18 cellular contexts compared by ENCODE assay signal in the genomic region with DNA sequence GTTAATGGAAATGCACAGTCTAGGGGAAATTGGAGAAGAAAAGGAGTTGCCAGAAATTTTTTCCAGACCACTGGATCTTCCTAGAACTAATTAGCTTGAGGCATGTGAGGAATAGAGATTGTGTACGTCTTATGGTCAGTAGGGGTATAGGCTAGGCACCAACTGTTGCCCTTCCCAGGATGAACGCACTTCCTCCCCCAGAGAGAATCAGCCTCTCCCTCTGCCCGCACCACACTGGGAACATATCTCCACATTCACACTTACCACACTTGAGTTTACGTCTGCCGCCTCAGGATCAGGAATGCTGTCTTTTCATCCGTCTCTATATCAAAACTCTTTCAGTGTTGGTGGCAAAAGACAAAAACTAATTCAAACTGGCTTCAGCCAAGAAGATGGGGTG.
DNase-seq lines count a peak whose midpoint lies in the region; ATAC-seq and TF ChIP-seq lines count a peak whose summit lies in the region.
"Had no signal": no experiment of that assay in that cellular context is flagged by ENCODE, and none has a peak within 500 bp of the region (broad histone marks: within the 10 kb centered on the region; RNA-seq: fewer than 3 reads in every experiment).

No MANE protein-coding gene starts in this region.

- peaks cover 21% of the 10 kb centered on the region for H3K27me3 Mint-ChIP-seq in progenitor cell of endocrine pancreas

- no peak for TF ChIP-seq CTCF in progenitor cell of endocrine pancreas (IDR thresholded peaks at IDR 0.05; ENCODE audit: unreplicated experiment)

- H3K9me3 Mint-ChIP-seq in progenitor cell of endocrine pancreas (ENCODE audit: low read depth), result no peaks in the 10 kb centered on the region
- H3K9me3 Mint-ChIP-seq: CD8-positive, alpha-beta T cell had no signal

- H3K27ac Mint-ChIP-seq in progenitor cell of endocrine pancreas, result no peak overlapping the region
- H3K27ac Mint-ChIP-seq: CD8-positive, alpha-beta T cell had no signal

- DNase-seq in DMS 273 (lab: John Stamatoyannopoulos, UW; ENCODE audit: unreplicated experiment) (peak; percentile 51), NCI-H446 (lab: John Stamatoyannopoulos, UW) (peak; percentile 70 to 81), cerebellum (ENCODE audit: low spot score) (peak; percentile 31), left ventricle myocardium superior (no peak), progenitor cell of endocrine pancreas (ENCODE audit: low spot score, unreplicated experiment) (no peak), GDM1 (lab: John Stamatoyannopoulos, UW) (no peak), T1000 (lab: John Stamatoyannopoulos, UW) (no peak), NCI-H510A (lab: John Stamatoyannopoulos, UW) (no peak)
- DNase-seq: CD8-positive, alpha-beta T cell; DND-41; GM23248; HCEC 1CT; IMR-90; Karpas-422; NCI-H1417 treated with DMSO at 0.1 percent for 48 hours; NCI-H187 treated with DMSO at 0.1 percent for 48 hours; SIG-M5 had no signal

- ATAC-seq in left ventricle myocardium superior, result peak; percentile 56
- ATAC-seq: CD8-positive, alpha-beta T cell; SK-N-SH treated with all-trans-retinoic acid at 6 μM for 48 hours had no signal

- H3K36me3 Mint-ChIP-seq in progenitor cell of endocrine pancreas (ENCODE audit: insufficient read depth), result no peaks in the 10 kb centered on the region
- H3K36me3 Mint-ChIP-seq: CD8-positive, alpha-beta T cell had no signal

- peaks cover 2% of the 10 kb centered on the region for H3K4me1 Mint-ChIP-seq in progenitor cell of endocrine pancreas (ENCODE audit: low read depth)

- no peak overlapping the region for H3K4me3 Mint-ChIP-seq in progenitor cell of endocrine pancreas (ENCODE audit: low read depth)
- H3K4me3 Mint-ChIP-seq: CD8-positive, alpha-beta T cell had no signal

- intact Hi-C loops in left ventricle myocardium superior (cut with micrococcal nuclease), result no loop called here

Comparison
In these comparisons a context has a peak if more than half of its experiments do, and no peak if none do; other contexts are left out.
1. DNase-seq: peak in DMS 273 (single experiment), NCI-H446 (2 of 2) and cerebellum (single experiment); none in left ventricle myocardium superior (single experiment), progenitor cell of endocrine pancreas (single experiment), GDM1 (single experiment), T1000 (single experiment) and NCI-H510A (single experiment).